ENCODE assay signal across 18 cellular contexts in the genomic region with DNA sequence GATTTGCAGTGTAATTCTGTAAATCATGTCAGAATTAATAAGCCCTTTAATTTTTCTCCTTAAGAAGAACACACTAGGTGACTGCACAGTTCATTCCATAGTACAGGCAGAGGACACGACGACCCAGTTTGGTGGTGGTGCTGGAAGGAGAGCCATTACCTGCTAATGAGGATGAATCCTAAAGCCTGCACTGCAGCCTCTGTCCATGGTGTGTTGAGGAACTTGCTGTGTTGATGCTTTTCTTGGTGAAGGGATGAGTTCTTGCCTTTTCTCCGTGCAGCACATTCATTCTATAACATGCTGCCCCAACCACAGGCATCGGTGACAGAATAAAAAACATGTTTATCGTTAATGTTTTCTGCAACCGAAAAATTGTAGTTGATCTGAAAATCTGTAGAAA.
DNase-seq lines count a peak whose midpoint lies in the region; ATAC-seq and TF ChIP-seq lines count a peak whose summit lies in the region.
"Had no signal": no experiment of that assay in that cellular context is flagged by ENCODE, and none has a peak within 500 bp of the region (broad histone marks: within the 10 kb centered on the region; RNA-seq: fewer than 3 reads in every experiment).

No MANE protein-coding gene starts in this region.

- no peaks in the 10 kb centered on the region for H3K79me2 ChIP-seq in SK-N-SH (ENCODE audit: insufficient read depth)

- no peak overlapping the region for H3K4me3 Mint-ChIP-seq in endodermal cell
- H3K4me3 Mint-ChIP-seq: B cell; CD4-positive, alpha-beta T cell; CD8-positive, alpha-beta T cell had no signal

- no peaks in the 10 kb centered on the region for H3K36me3 Mint-ChIP-seq in endodermal cell (ENCODE audit: low read depth)
- H3K36me3 Mint-ChIP-seq: CD8-positive, alpha-beta T cell had no signal

- TF ChIP-seq RAD21 in SK-N-SH (IDR thresholded peaks at IDR 0.05; ENCODE audit: low read length) (no peak), Ishikawa (IDR thresholded peaks at IDR 0.05; ENCODE audit: low read depth) (no peak)

- no peak overlapping the region for H3K27ac Mint-ChIP-seq in endodermal cell
- H3K27ac Mint-ChIP-seq: B cell; CD4-positive, alpha-beta T cell; CD8-positive, alpha-beta T cell had no signal

- H3K27me3 ChIP-seq in SK-N-SH (ENCODE audit: insufficient read depth) (no peaks in the 10 kb centered on the region), esophagus muscularis mucosa (no peaks in the 10 kb centered on the region), endodermal cell (ENCODE audit: control insufficient read depth, insufficient read depth, low read length, poor library complexity, severe bottlenecking) (no peaks in the 10 kb centered on the region)
- H3K27me3 ChIP-seq: BLaER1 treated with 17β-estradiol and CSF1 and Interleukin-3, amounts not matched to agents 10 nM and 100 nM had no signal

- H3K36me3 ChIP-seq in SK-N-SH (replicated peaks in 1 of 2; ENCODE audit: control insufficient read depth in 1 of 2, insufficient read depth in 2 of 2, low read length in 1 of 2) = no peaks in the 10 kb centered on the region
- no peaks in the 10 kb centered on the region for H3K36me3 ChIP-seq in esophagus muscularis mucosa
- no peaks in the 10 kb centered on the region for H3K36me3 ChIP-seq in endodermal cell (ENCODE audit: control insufficient read depth, insufficient read depth, low read length)
- H3K36me3 ChIP-seq: BLaER1 treated with 17β-estradiol and CSF1 and Interleukin-3, amounts not matched to agents 10 nM and 100 nM had no signal

- CTCF ChIA-PET in SK-N-SH (lab: Yijun Ruan, JAX) = interaction anchor here (2.2 kb wide), 1 partner anchor 14 kb away, joined by 7 read pairs; no protein-coding TSS in a partner anchor

- intact Hi-C loops in esophagus muscularis mucosa (cut with DNase I) = no loop called here

- H3K9me3 ChIP-seq in SK-N-SH (no peaks in the 10 kb centered on the region), esophagus muscularis mucosa (no peaks in the 10 kb centered on the region), endodermal cell (ENCODE audit: control insufficient read depth, low read length) (peaks cover 2% of the 10 kb centered on the region)
- H3K9me3 ChIP-seq: A549; BLaER1 treated with 17β-estradiol and CSF1 and Interleukin-3, amounts not matched to agents 10 nM and 100 nM; Caco-2 had no signal

- H3K27ac ChIP-seq in SK-N-SH (ENCODE audit: low read depth in 2 of 2, low read length in 1 of 2) = no peak overlapping the region
- H3K27ac ChIP-seq in esophagus muscularis mucosa (replicated peaks in 1 of 4) = no peak overlapping the region
- no peak overlapping the region for H3K27ac ChIP-seq in endodermal cell (ENCODE audit: low read depth, low read length)
- H3K27ac ChIP-seq: 22Rv1; A549; BLaER1 treated with 17β-estradiol and CSF1 and Interleukin-3, amounts not matched to agents 10 nM and 100 nM; C4-2B had no signal

- H3K4me2 ChIP-seq in SK-N-SH = no peak overlapping the region
- H3K4me2 ChIP-seq: A549; BLaER1 treated with 17β-estradiol and CSF1 and Interleukin-3, amounts not matched to agents 10 nM and 100 nM had no signal

- POLR2A ChIA-PET in SK-N-SH (lab: Yijun Ruan, JAX) = no interaction called here

- 73% methylated on average over 6 of the region's 6 CpGs for WGBS in SK-N-SH (ENCODE audit: low lambda C conversion rate)
- WGBS in esophagus muscularis mucosa = 85% methylated on average over 6 of the region's 6 CpGs
- WGBS in endodermal cell (ENCODE audit: insufficient coverage in 1 of 2, insufficient read length in 1 of 2), 2 experiments = 83 to 84% methylated on average over 2 to 6 of the region's 6 CpGs

- DNase-seq in SK-N-SH = no peak
- peak; percentile 21 for DNase-seq in esophagus muscularis mucosa (ENCODE audit: extremely low spot score)
- no peak for DNase-seq in T1000 (lab: John Stamatoyannopoulos, UW)
- DNase-seq in endodermal cell = no peak
- DNase-seq: AML-193; Caco-2; Calu3; CD4-positive, alpha-beta T cell; CD8-positive, alpha-beta T cell; DMS79 treated with DMSO at 0.1 percent for 48 hours; GF-D8 had no signal

- H2AFZ ChIP-seq in SK-N-SH (ENCODE audit: low read depth) = no peak overlapping the region

- no peak for TF ChIP-seq POLR2A in esophagus muscularis mucosa (IDR thresholded peaks at IDR 0.05; ENCODE audit: low read depth)

- H3K4me1 ChIP-seq in SK-N-SH (ENCODE audit: control insufficient read depth in 1 of 2, insufficient read depth in 2 of 2, low read depth in 1 of 2, low read length in 1 of 2) (peaks cover 0 to 4% of the 10 kb centered on the region in 2 experiments; a peak in 2 of 4 replicates), esophagus muscularis mucosa (no peaks in the 10 kb centered on the region), endodermal cell (ENCODE audit: control insufficient read depth, insufficient read depth, low read length) (peaks cover 2% of the 10 kb centered on the region)
- H3K4me1 ChIP-seq: A549, Caco-2 had no signal

- no peaks in the 10 kb centered on the region for H3K27me3 Mint-ChIP-seq in endodermal cell (ENCODE audit: insufficient read depth)

- peaks cover 1% of the 10 kb centered on the region for H3K9me3 Mint-ChIP-seq in endodermal cell
- H3K9me3 Mint-ChIP-seq: CD4-positive, alpha-beta T cell; CD8-positive, alpha-beta T cell had no signal

- H3K9ac ChIP-seq in SK-N-SH (no peak overlapping the region), endodermal cell (ENCODE audit: extremely low read depth, low read length, poor library complexity, severe bottlenecking) (no peak overlapping the region)
- H3K9ac ChIP-seq: BLaER1 treated with 17β-estradiol and CSF1 and Interleukin-3, amounts not matched to agents 10 nM and 100 nM had no signal

- TF ChIP-seq CTCF in SK-N-SH (IDR thresholded peaks at IDR 0.05) (no peak), esophagus muscularis mucosa (IDR thresholded peaks at IDR 0.05) (no peak), endodermal cell (conservative IDR thresholded peaks at IDR 0.05) (no peak)

- H4K20me1 ChIP-seq in SK-N-SH (ENCODE audit: insufficient read depth) = no peaks in the 10 kb centered on the region
- H4K20me1 ChIP-seq: BLaER1 treated with 17β-estradiol and CSF1 and Interleukin-3, amounts not matched to agents 10 nM and 100 nM had no signal

- peaks cover 3% of the 10 kb centered on the region for H3K4me1 Mint-ChIP-seq in endodermal cell
- H3K4me1 Mint-ChIP-seq: B cell had no signal

- no peak for ATAC-seq in SK-N-SH treated with all-trans-retinoic acid at 6 μM for 48 hours
- ATAC-seq: A549; CD8-positive, alpha-beta T cell had no signal

- H3F3A ChIP-seq in SK-N-SH (replicated peaks; ENCODE audit: insufficient read depth) = no peaks in the 10 kb centered on the region

- TF ChIP-seq EP300 in SK-N-SH (IDR thresholded peaks at IDR 0.05; ENCODE audit: borderline replicate concordance in 1 of 2, low read depth in 1 of 2, low read length in 1 of 2) = no peak
- no peak for TF ChIP-seq EP300 in Ishikawa (IDR thresholded peaks at IDR 0.05; ENCODE audit: borderline replicate concordance)
- no peak for TF ChIP-seq EP300 in esophagus muscularis mucosa (IDR thresholded peaks at IDR 0.05)

- H3K9me2 ChIP-seq in SK-N-SH = no peaks in the 10 kb centered on the region

- H3K4me3 ChIP-seq in SK-N-SH (ENCODE audit: low read depth in 2 of 2, low read length in 1 of 2) (no peak overlapping the region), esophagus muscularis mucosa (no peak overlapping the region), endodermal cell (ENCODE audit: low read length) (no peak overlapping the region)
- H3K4me3 ChIP-seq: A549; BLaER1 treated with 17β-estradiol and CSF1 and Interleukin-3, amounts not matched to agents 10 nM and 100 nM had no signal

TF ChIP-seq in SK-N-SH treated with all-trans-retinoic acid at 6 μM for 48 hours, 23 proteins besides CTCF, POLR2A, EP300 and RAD21 (continues in another document):
- TF ChIP-seq RARB (CRISPR knock-in tag; IDR thresholded peaks at IDR 0.05) (no peak), ZFP30 (CRISPR knock-in tag; IDR thresholded peaks at IDR 0.05) (no peak), TCF4 (CRISPR knock-in tag; IDR thresholded peaks at IDR 0.05; ENCODE audit: borderline replicate concordance) (no peak)
- TF ChIP-seq, protein P1, sequence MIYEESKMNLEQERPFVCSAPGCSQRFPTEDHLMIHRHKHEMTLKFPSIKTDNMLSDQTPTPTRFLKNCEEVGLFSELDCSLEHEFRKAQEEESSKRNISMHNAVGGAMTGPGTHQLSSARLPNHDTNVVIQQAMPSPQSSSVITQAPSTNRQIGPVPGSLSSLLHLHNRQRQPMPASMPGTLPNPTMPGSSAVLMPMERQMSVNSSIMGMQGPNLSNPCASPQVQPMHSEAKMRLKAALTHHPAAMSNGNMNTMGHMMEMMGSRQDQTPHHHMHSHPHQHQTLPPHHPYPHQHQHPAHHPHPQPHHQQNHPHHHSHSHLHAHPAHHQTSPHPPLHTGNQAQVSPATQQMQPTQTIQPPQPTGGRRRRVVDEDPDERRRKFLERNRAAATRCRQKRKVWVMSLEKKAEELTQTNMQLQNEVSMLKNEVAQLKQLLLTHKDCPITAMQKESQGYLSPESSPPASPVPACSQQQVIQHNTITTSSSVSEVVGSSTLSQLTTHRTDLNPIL (CRISPR knock-in tag; IDR thresholded peaks at IDR 0.05; ENCODE audit: low read depth) = no peak

TF ChIP-seq in Ishikawa, 13 proteins besides CTCF, POLR2A, EP300 and RAD21 (continues in another document):
- TF ChIP-seq, protein P2, sequence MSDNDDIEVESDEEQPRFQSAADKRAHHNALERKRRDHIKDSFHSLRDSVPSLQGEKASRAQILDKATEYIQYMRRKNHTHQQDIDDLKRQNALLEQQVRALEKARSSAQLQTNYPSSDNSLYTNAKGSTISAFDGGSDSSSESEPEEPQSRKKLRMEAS (IDR thresholded peaks at IDR 0.05) = no peak
